In the genomic region with DNA sequence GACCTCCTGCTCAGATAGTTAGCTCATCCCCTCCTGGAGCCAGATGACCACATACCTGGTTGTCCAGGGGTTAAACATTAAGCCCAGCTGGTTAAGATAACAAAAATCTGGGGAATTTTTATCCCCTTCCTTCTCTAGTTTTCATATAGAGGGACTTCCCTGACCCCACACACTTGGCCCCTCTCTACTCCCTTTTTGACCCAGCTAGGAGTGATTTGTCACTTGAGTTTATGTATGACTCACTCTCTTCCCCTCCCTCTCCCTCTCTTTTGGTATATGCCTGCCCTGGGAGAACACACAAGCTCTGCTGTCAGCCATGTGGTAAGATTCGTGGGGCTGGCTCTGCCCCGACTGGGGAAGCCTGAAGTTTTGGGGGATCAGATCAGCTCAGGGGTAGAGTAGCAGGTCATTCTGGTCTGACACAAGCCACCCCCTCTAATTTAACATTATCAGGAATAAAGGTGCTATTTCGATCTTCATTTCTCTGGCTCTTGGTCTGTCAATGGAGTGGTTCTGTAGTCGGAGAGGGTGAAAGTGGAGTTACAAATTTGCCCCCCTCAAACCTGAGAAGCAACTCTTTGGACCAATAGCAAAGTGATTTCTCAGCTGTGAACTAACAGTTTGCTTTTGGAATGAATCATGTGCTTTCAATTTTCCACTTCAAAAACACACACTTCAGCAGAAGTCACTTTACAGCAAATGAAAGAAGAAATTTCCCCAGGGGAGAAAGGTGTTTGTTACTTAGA, we compare ENCODE assay signal across 8 cellular contexts.
A peak's percentile ranks its signal among the peaks of the same experiment; 100 is the strongest.
DNase-seq lines count a peak whose midpoint lies in the region; ATAC-seq, FAIRE-seq and TF ChIP-seq lines count a peak whose summit lies in the region.

No MANE protein-coding gene starts in this region.

- H3K27me3 Mint-ChIP-seq in type B pancreatic cell (peaks cover 25% of the 10 kb centered on the region), mesothelial cell of epicardium (ENCODE audit: low read depth) (peaks cover 19% of the 10 kb centered on the region)

- H3K27ac ChIP-seq in right lobe of liver (no peak overlapping the region), HepG2 (ENCODE audit: extremely low read length, insufficient read depth, low read length) (no peak overlapping the region), VCaP (peak overlapping the region; percentile 88)

- H3K27me3 ChIP-seq in right lobe of liver (no peaks in the 10 kb centered on the region), HepG2 (ENCODE audit: control insufficient read depth in 1 of 2, insufficient read depth in 2 of 2, low read length in 2 of 2) (peaks cover 2 to 3% of the 10 kb centered on the region in 2 experiments; a peak in 3 of 5 replicates)

- FAIRE-seq in HepG2 (lab: Jason Lieb, UNC), result no peak

- H3K36me3 Mint-ChIP-seq in type B pancreatic cell, result no peaks in the 10 kb centered on the region
- no peaks in the 10 kb centered on the region for H3K36me3 Mint-ChIP-seq in mesothelial cell of epicardium

- TF ChIP-seq CTCF in right lobe of liver (IDR thresholded peaks at IDR 0.05) (no peak), HepG2 (CRISPR knock-in tag; IDR thresholded peaks at IDR 0.05) (no peak), VCaP (conservative IDR thresholded peaks at IDR 0.05) (no peak), type B pancreatic cell (conservative IDR thresholded peaks at IDR 0.05) (no peak), mesothelial cell of epicardium (IDR thresholded peaks at IDR 0.05; ENCODE audit: unreplicated experiment) (no peak)

- H3K4me3 ChIP-seq in right lobe of liver (no peak overlapping the region), HepG2 (replicated peaks in 1 of 3; ENCODE audit: insufficient read depth in 1 of 3, low read depth in 2 of 3, low read length in 3 of 3) (no peak overlapping the region)

- H4K20me1 ChIP-seq in HepG2 (ENCODE audit: insufficient read depth, low read length), result no peaks in the 10 kb centered on the region

- no peaks in the 10 kb centered on the region for H3K79me2 ChIP-seq in HepG2 (ENCODE audit: insufficient read depth, low read length)

- H3K27ac Mint-ChIP-seq in type B pancreatic cell, result peak overlapping the region; percentile 48
- no peak overlapping the region for H3K27ac Mint-ChIP-seq in mesothelial cell of epicardium

- H2AFZ ChIP-seq in HepG2 (ENCODE audit: low read length), result no peak overlapping the region

- 19% methylated on average over 4 of the region's 4 CpGs for WGBS in right lobe of liver (ENCODE audit: insufficient coverage, low coverage, low lambda C conversion rate, missing lambda C conversion rate)
- 0% methylated on average over 4 of the region's 4 CpGs for WGBS in HepG2 (ENCODE audit: low lambda C conversion rate)

- no peak overlapping the region for H3K9ac ChIP-seq in HepG2 (ENCODE audit: insufficient read depth, low read depth, low read length)

- TF ChIP-seq EP300 in HepG2 (IDR thresholded peaks at IDR 0.05; ENCODE audit: low read depth in 2 of 2, low read length in 2 of 2) (no peak), HepG2 (CRISPR knock-in tag; IDR thresholded peaks at IDR 0.05; ENCODE audit: borderline replicate concordance) (no peak)

- peaks cover 37% of the 10 kb centered on the region for H3K4me1 Mint-ChIP-seq in type B pancreatic cell (ENCODE audit: unreplicated experiment)
- peaks cover 10% of the 10 kb centered on the region for H3K4me1 Mint-ChIP-seq in mesothelial cell of epicardium

- intact Hi-C loops in right lobe of liver (cut with DNase I) (no loop called here), HepG2 (cut with micrococcal nuclease; ENCODE audit: unreplicated experiment) (no loop called here)

- in situ Hi-C loops in HepG2 (cut with HindIII; ENCODE audit: extremely low pct_ligation_motif_present, low pct_unique_long_range_greater_than_20kb), result no loop called here

- H3K4me2 ChIP-seq in HepG2 (ENCODE audit: low read depth, low read length), result no peak overlapping the region

- BruUV-seq in HepG2 (replicated peaks; lab: Mats Ljungman, UMichigan), result no TSS peak

- POLR2A ChIA-PET in HepG2 (lab: Yijun Ruan, JAX), result no interaction called here

- H3K9me3 Mint-ChIP-seq in type B pancreatic cell (no peaks in the 10 kb centered on the region), mesothelial cell of epicardium (no peaks in the 10 kb centered on the region)

- H3K36me3 ChIP-seq in right lobe of liver, result no peaks in the 10 kb centered on the region
- no peaks in the 10 kb centered on the region for H3K36me3 ChIP-seq in HepG2 (replicated peaks in 1 of 2; ENCODE audit: control insufficient read depth in 1 of 2, insufficient read depth in 2 of 2, low read length in 2 of 2)

- CTCF ChIA-PET in HepG2 (lab: Yijun Ruan, JAX; ENCODE audit: low intra/inter-chr PET ratio, low total read pairs), result no interaction called here

- DNase-seq in right lobe of liver (peak in 1 of 3 donors; percentile 28), HepG2 (ENCODE audit: low spot score) (no peak), type B pancreatic cell (ENCODE audit: extremely low spot score, unreplicated experiment) (no peak), SKM-1 (lab: John Stamatoyannopoulos, UW; ENCODE audit: unreplicated experiment) (no peak), dedifferentiated amniotic fluid mesenchymal stem cell (ENCODE audit: extremely low spot score) (no peak), mesothelial cell of epicardium (ENCODE audit: low spot score in 2 of 2, unreplicated experiment in 2 of 2) (no peak)

- ATAC-seq in right lobe of liver, result peak in 3 of 4 donors; percentile 20 to 69 (median 37)
- no peak for ATAC-seq in HepG2
- peak; percentile 51 for ATAC-seq in HG03039 (IDR thresholded peaks at IDR 0.05; ENCODE audit: unreplicated experiment)

- no peak for TF ChIP-seq POLR2A in right lobe of liver (IDR thresholded peaks at IDR 0.05)
- TF ChIP-seq POLR2A in HepG2 (IDR thresholded peaks at IDR 0.05; ENCODE audit: insufficient read depth in 1 of 2, low read depth in 2 of 2, low read length in 2 of 2), result no peak

- no peak for TF ChIP-seq RAD21 in HepG2 (CRISPR knock-in tag; IDR thresholded peaks at IDR 0.05)

- H3K4me1 ChIP-seq in right lobe of liver, result no peaks in the 10 kb centered on the region
- H3K4me1 ChIP-seq in HepG2 (ENCODE audit: insufficient read depth, low read length), result no peaks in the 10 kb centered on the region

- H3K9me3 ChIP-seq in right lobe of liver (no peaks in the 10 kb centered on the region), HepG2 (ENCODE audit: low read length) (no peaks in the 10 kb centered on the region)

- H3K4me3 Mint-ChIP-seq in type B pancreatic cell (peak overlapping the region; percentile 35), mesothelial cell of epicardium (no peak overlapping the region)

TF ChIP-seq in HepG2, 621 proteins besides CTCF, POLR2A, EP300 and RAD21 (continues in another document):
- TF ChIP-seq MIER3 (CRISPR knock-in tag; IDR thresholded peaks at IDR 0.05; ENCODE audit: borderline replicate concordance) (no peak), MZF1 (CRISPR knock-in tag; IDR thresholded peaks at IDR 0.05; ENCODE audit: borderline replicate concordance) (no peak), ERF (CRISPR knock-in tag; IDR thresholded peaks at IDR 0.05) (no peak), GLI4 (CRISPR knock-in tag; IDR thresholded peaks at IDR 0.05; ENCODE audit: borderline replicate concordance) (no peak), ZBTB25 (CRISPR knock-in tag; IDR thresholded peaks at IDR 0.05) (no peak), BCLAF1 (IDR thresholded peaks at IDR 0.05) (no peak), RARG (CRISPR knock-in tag; IDR thresholded peaks at IDR 0.05; ENCODE audit: low read depth) (no peak), KLF16 (CRISPR knock-in tag; IDR thresholded peaks at IDR 0.05) (no peak), MAFK (conservative IDR thresholded peaks at IDR 0.05 in 1 of 2, IDR thresholded peaks at IDR 0.05 in 1 of 2; ENCODE audit: low read length in 2 of 2) (no peak), NFYC (CRISPR knock-in tag; IDR thresholded peaks at IDR 0.05) (no peak), JARID2 (CRISPR knock-in tag; IDR thresholded peaks at IDR 0.05; ENCODE audit: insufficient replicate concordance) (no peak)
